In genomic region chr7:29239638-29240037, GRCh38 we compare ENCODE assay signal across 10 cellular contexts. TPM values are rescaled to one million over a fixed set of nuclear protein-coding genes. Genes with fewer than 3 reads are reported as not detected.
DNase-seq lines count a peak whose midpoint lies in the region; ATAC-seq and TF ChIP-seq lines count a peak whose summit lies in the region.
"Had no signal": no experiment of that assay in that cellular context is flagged by ENCODE, and none has a peak within 500 bp of the region (broad histone marks: within the 10 kb centered on the region; RNA-seq: fewer than 3 reads in every experiment).

No MANE protein-coding gene starts in this region.

- H2AFZ ChIP-seq in OCI-LY1 (ENCODE audit: low read length) = no peak overlapping the region

- no peaks in the 10 kb centered on the region for H3K9me2 ChIP-seq in OCI-LY1 (ENCODE audit: low read depth, low read length)

- no peaks in the 10 kb centered on the region for H4K20me1 ChIP-seq in OCI-LY1 (ENCODE audit: insufficient read depth, low read length)

- TF ChIP-seq POLR2A in esophagus squamous epithelium (IDR thresholded peaks at IDR 0.05) = no peak

- no peaks in the 10 kb centered on the region for H3K9me3 ChIP-seq in left ventricle myocardium inferior (replicated peaks)
- H3K9me3 ChIP-seq in OCI-LY1 (ENCODE audit: low read length) = no peaks in the 10 kb centered on the region
- H3K9me3 ChIP-seq in esophagus squamous epithelium = no peaks in the 10 kb centered on the region
- H3K9me3 ChIP-seq: tibial artery had no signal

- TF ChIP-seq CTCF in left ventricle myocardium inferior (IDR thresholded peaks at IDR 0.05; ENCODE audit: borderline replicate concordance) = peak; percentile 39
- TF ChIP-seq CTCF in OCI-LY1 (IDR thresholded peaks at IDR 0.05; ENCODE audit: low read length) = peak; percentile 80
- peak in 4 of 6 experiments; percentile 17 to 67 (median 40) for TF ChIP-seq CTCF in esophagus squamous epithelium (IDR thresholded peaks at IDR 0.05)

- no peak overlapping the region for H3K9ac ChIP-seq in OCI-LY1 (ENCODE audit: low read length)

- WGBS in esophagus squamous epithelium, 2 donors = 62 to 89% methylated on average over 1 of the region's 1 CpG

- peaks cover 41% of the 10 kb centered on the region for H3K4me1 ChIP-seq in left ventricle myocardium inferior
- no peaks in the 10 kb centered on the region for H3K4me1 ChIP-seq in OCI-LY1 (ENCODE audit: insufficient read depth, low read length, severe bottlenecking)
- no peaks in the 10 kb centered on the region for H3K4me1 ChIP-seq in esophagus squamous epithelium
- H3K4me1 ChIP-seq: tibial artery had no signal

- H3K27ac ChIP-seq in left ventricle myocardium inferior (replicated peaks) = no peak overlapping the region
- H3K27ac ChIP-seq in OCI-LY1 (ENCODE audit: low read depth, low read length, poor library complexity, severe bottlenecking) = no peak overlapping the region
- H3K27ac ChIP-seq in esophagus squamous epithelium = no peak overlapping the region
- H3K27ac ChIP-seq: tibial artery had no signal

- no peak overlapping the region for H3K4me2 ChIP-seq in OCI-LY1 (ENCODE audit: low read length)

- DNase-seq in left ventricle myocardium inferior (no peak), Right ventricle myocardium inferior (ENCODE audit: missing footprints) (no peak), esophagus squamous epithelium (lab: John Stamatoyannopoulos, UW) (no peak), retina (no peak), SW 1271 (lab: John Stamatoyannopoulos, UW) (no peak)
- DNase-seq: activated T-cell treated with anti-CD3 and anti-CD28 coated beads for 4 hours, tibial artery had no signal

- intact Hi-C loops in left ventricle myocardium inferior (cut with micrococcal nuclease) (no loop called here), Right ventricle myocardium inferior (cut with DNase I) (no loop called here), esophagus squamous epithelium (cut with DNase I) (no loop called here)

- ATAC-seq in Right ventricle myocardium inferior (no peak), HG03175 (IDR thresholded peaks at IDR 0.05; ENCODE audit: unreplicated experiment) (no peak), HG03280 (IDR thresholded peaks at IDR 0.05; ENCODE audit: unreplicated experiment) (no peak)

- H3K27me3 ChIP-seq in left ventricle myocardium inferior (ENCODE audit: low read depth) (no peaks in the 10 kb centered on the region), OCI-LY1 (ENCODE audit: insufficient read depth, low read length) (no peaks in the 10 kb centered on the region), esophagus squamous epithelium (no peaks in the 10 kb centered on the region)
- H3K27me3 ChIP-seq: tibial artery had no signal

- no peaks in the 10 kb centered on the region for H3F3A ChIP-seq in OCI-LY1 (ENCODE audit: insufficient read depth, low read length)

- no peak overlapping the region for H3K4me3 ChIP-seq in left ventricle myocardium inferior
- H3K4me3 ChIP-seq in OCI-LY1 (ENCODE audit: low read depth, low read length, poor library complexity, severe bottlenecking) = no peak overlapping the region
- H3K4me3 ChIP-seq in esophagus squamous epithelium = no peak overlapping the region
- H3K4me3 ChIP-seq: tibial artery had no signal

- H3K36me3 ChIP-seq in left ventricle myocardium inferior = no peaks in the 10 kb centered on the region
- no peaks in the 10 kb centered on the region for H3K36me3 ChIP-seq in OCI-LY1 (ENCODE audit: insufficient read depth, low read length)
- no peaks in the 10 kb centered on the region for H3K36me3 ChIP-seq in esophagus squamous epithelium
- H3K36me3 ChIP-seq: tibial artery had no signal

- H3K79me2 ChIP-seq in OCI-LY1 (ENCODE audit: insufficient read depth, low read length) = no peaks in the 10 kb centered on the region

RNA-seq across cellular contexts. Expression of gene CHN2, which starts 45.1 kb away (rescaled TPM):
- total RNA-seq in left ventricle myocardium inferior = 36.1 TPM
- 20.2 TPM for total RNA-seq in Right ventricle myocardium inferior
- total RNA-seq in esophagus squamous epithelium = 1 to 10 TPM in 2 of 4 donors, under 1 TPM in 2; 0.08 to 8.6 (median 1.7) TPM
